In the genomic region with DNA sequence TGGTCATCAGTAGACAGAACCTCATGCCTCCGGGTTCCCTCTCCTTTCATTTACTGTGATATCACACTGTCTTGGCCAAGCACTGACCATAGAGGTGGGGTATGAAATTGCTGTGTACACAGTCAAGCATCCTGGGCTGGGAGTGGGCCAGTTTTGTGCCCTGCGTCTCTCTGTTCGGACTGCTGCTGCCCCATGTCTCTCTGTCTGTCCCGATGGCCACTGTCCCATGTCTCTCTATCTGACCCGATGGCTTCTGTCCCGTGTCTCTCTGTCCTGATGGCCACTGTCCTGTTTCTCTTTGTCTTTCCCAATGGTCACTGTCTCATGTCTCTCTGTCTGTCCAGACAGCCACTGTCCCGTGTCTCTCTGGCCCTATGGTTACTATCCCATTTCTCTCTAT, we compare ENCODE assay signal across 23 cellular contexts.
"Had no signal": no experiment of that assay in that cellular context is flagged by ENCODE, and none has a peak within 500 bp of the region (broad histone marks: within the 10 kb centered on the region; RNA-seq: fewer than 3 reads in every experiment).

No MANE protein-coding gene starts in this region.

- H3K9me3 Mint-ChIP-seq: activated CD4-positive, alpha-beta memory T cell treated with anti-CD3 and anti-CD28 coated beads for 36 hours; activated CD4-positive, alpha-beta T cell treated with anti-CD3 and anti-CD28 coated beads, Interleukin-2, amount 10 ng/mL, durations not matched to agents 7 days and 5 days; activated naive CD4-positive, alpha-beta T cell treated with anti-CD3 and anti-CD28 coated beads, Interleukin-2, amount 10 ng/mL, durations not matched to agents 7 days and 5 days; activated T-cell treated with anti-CD3 and anti-CD28 coated beads, Interleukin-2, amount 50 U/mL, for 4 hours had no signal

- H3K27ac ChIP-seq: KMS-11, VCaP had no signal

- ATAC-seq: activated T-cell treated with anti-CD3 and anti-CD28 coated beads, Interleukin-2, amount 50 U/mL, for 4 hours; PC-3 had no signal

- H3K9ac ChIP-seq: KMS-11 had no signal

- DNase-seq: activated CD4-positive, alpha-beta T cell treated with anti-CD3 and anti-CD28 coated beads, Interleukin-2, amount 10 ng/mL, durations not matched to agents 7 days and 5 days; activated CD4-positive, CD25-positive, alpha-beta regulatory T cell; activated CD8-positive, alpha-beta memory T cell treated with anti-CD3 and anti-CD28 coated beads for 24 hours; activated gamma-delta T cell; activated naive CD4-positive, alpha-beta T cell treated with anti-CD3 and anti-CD28 coated beads, Interleukin-2, amount 10 ng/mL, durations not matched to agents 7 days and 5 days; activated T-cell treated with anti-CD3 and anti-CD28 coated beads, Interleukin-2, amount 50 U/mL, for 4 hours; amygdala; NCI-H1092; NCI-H1417; NCI-H1694; NCI-H2029; NCI-H2107; NCI-H2171 treated with DMSO at 0.1 percent for 48 hours; NCI-H226; NCI-H510A; NCI-H526 treated with DMSO at 0.1 percent for 48 hours; PC-3; SHP77 treated with DMSO at 0.1 percent for 48 hours; T-helper 2 cell had no signal

- H3K36me3 Mint-ChIP-seq: activated CD4-positive, alpha-beta memory T cell treated with anti-CD3 and anti-CD28 coated beads for 36 hours; brain had no signal

- H3K27me3 Mint-ChIP-seq: activated CD4-positive, alpha-beta memory T cell treated with anti-CD3 and anti-CD28 coated beads for 36 hours; activated CD4-positive, alpha-beta T cell treated with anti-CD3 and anti-CD28 coated beads, Interleukin-2, amount 10 ng/mL, durations not matched to agents 7 days and 5 days had no signal

- H3K27ac Mint-ChIP-seq: activated CD4-positive, alpha-beta memory T cell treated with anti-CD3 and anti-CD28 coated beads for 36 hours; activated CD4-positive, alpha-beta T cell treated with anti-CD3 and anti-CD28 coated beads, Interleukin-2, amount 10 ng/mL, durations not matched to agents 7 days and 5 days; activated naive CD4-positive, alpha-beta T cell treated with anti-CD3 and anti-CD28 coated beads, Interleukin-2, amount 10 ng/mL, durations not matched to agents 7 days and 5 days had no signal

- H3K4me3 Mint-ChIP-seq: activated CD4-positive, alpha-beta memory T cell treated with anti-CD3 and anti-CD28 coated beads for 36 hours; activated CD4-positive, alpha-beta T cell treated with anti-CD3 and anti-CD28 coated beads, Interleukin-2, amount 10 ng/mL, durations not matched to agents 7 days and 5 days; activated naive CD4-positive, alpha-beta T cell treated with anti-CD3 and anti-CD28 coated beads, Interleukin-2, amount 10 ng/mL, durations not matched to agents 7 days and 5 days; activated T-cell treated with anti-CD3 and anti-CD28 coated beads, Interleukin-2, amount 50 U/mL, for 4 hours; brain had no signal

- H3K4me2 ChIP-seq: KMS-11 had no signal
